In the genomic region with DNA sequence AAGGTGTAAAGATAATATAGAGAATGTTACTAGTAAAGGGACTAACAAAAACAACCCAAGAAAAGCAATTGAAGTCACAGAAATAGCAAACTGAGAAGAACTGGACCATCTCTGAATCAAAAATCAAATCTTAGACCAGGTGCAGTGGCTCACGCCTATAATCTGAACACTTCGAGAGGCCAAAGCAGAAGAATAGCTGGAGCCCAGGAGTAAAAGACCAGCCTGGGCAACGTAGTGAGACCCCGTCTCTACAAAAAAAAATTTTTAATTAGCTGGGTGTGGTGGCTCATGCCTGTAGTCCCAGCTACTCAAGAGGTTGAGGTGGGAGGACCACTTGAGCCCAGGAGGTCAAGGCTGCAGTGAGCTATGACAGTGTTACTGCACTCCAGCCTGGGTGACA, we compare ENCODE assay signal across 28 cellular contexts.
DNase-seq lines count a peak whose midpoint lies in the region; ATAC-seq and TF ChIP-seq lines count a peak whose summit lies in the region.
"Had no signal": no experiment of that assay in that cellular context is flagged by ENCODE, and none has a peak within 500 bp of the region (broad histone marks: within the 10 kb centered on the region; RNA-seq: fewer than 3 reads in every experiment).

No MANE protein-coding gene starts in this region.

- peaks cover 2% of the 10 kb centered on the region for H3K9me3 Mint-ChIP-seq in nephron progenitor cell
- H3K9me3 Mint-ChIP-seq: CD4-positive, alpha-beta memory T cell; CD4-positive, alpha-beta T cell; CD8-positive, alpha-beta memory T cell; CD8-positive, alpha-beta T cell had no signal

- no peak overlapping the region for H3K9ac ChIP-seq in HUES6 (ENCODE audit: low read length)
- H3K9ac ChIP-seq: BLaER1; BLaER1 treated with 17β-estradiol and CSF1 and Interleukin-3, amounts not matched to agents 10 nM and 100 nM had no signal

- no peak for TF ChIP-seq CTCF in HEK293 (tag by site-specific recombination; IDR thresholded peaks at IDR 0.05)
- TF ChIP-seq CTCF in nephron progenitor cell (IDR thresholded peaks at IDR 0.05), result no peak

- H3K27me3 Mint-ChIP-seq in nephron progenitor cell (ENCODE audit: low read depth, poor library complexity), result no peaks in the 10 kb centered on the region
- H3K27me3 Mint-ChIP-seq: CD4-positive, alpha-beta T cell had no signal

- ATAC-seq in GM18868 (IDR thresholded peaks at IDR 0.05; ENCODE audit: unreplicated experiment) (no peak), HG03159 (IDR thresholded peaks at IDR 0.05; ENCODE audit: unreplicated experiment) (no peak)
- ATAC-seq: A549; CD8-positive, alpha-beta T cell had no signal

- H3K4me3 ChIP-seq in HEK293 (ENCODE audit: low read depth, low read length) (no peak overlapping the region), HUES6 (ENCODE audit: low read depth, low read length) (no peak overlapping the region)
- H3K4me3 ChIP-seq: A549; BLaER1; BLaER1 treated with 17β-estradiol and CSF1 and Interleukin-3, amounts not matched to agents 10 nM and 100 nM had no signal

- H3K27ac ChIP-seq in HEK293 (ENCODE audit: extremely low read depth, low read depth, low read length) (no peak overlapping the region), HUES6 (ENCODE audit: low read depth, low read length) (peak overlapping the region; percentile 40; the same call in 1 of the 2 replicates)
- H3K27ac ChIP-seq: 22Rv1; A549; BLaER1; BLaER1 treated with 17β-estradiol and CSF1 and Interleukin-3, amounts not matched to agents 10 nM and 100 nM; C4-2B had no signal

- peaks cover 34% of the 10 kb centered on the region for H3K4me1 Mint-ChIP-seq in nephron progenitor cell
- H3K4me1 Mint-ChIP-seq: B cell; CD4-positive, CD25-positive, alpha-beta regulatory T cell; CD8-positive, alpha-beta memory T cell had no signal

- CTCF ChIA-PET in HEK293 (lab: Yijun Ruan, JAX), result interaction anchor here (0.7 to 2.6 kb wide), 10 partner anchors 14 to 493 kb away, joined by 3 to 16 read pairs (median 3); a partner anchor contains a TSS

- DNase-seq in nephron progenitor cell (no peak), activated gamma-delta T cell (lab: John Stamatoyannopoulos, UW) (no peak)
- DNase-seq: 8988T; AML-193; BE2C; Caco-2; Calu3; CD4-positive, alpha-beta memory T cell; CD4-positive, alpha-beta T cell; CD4-positive, CD25-positive, alpha-beta regulatory T cell; CD8-positive, alpha-beta memory T cell; CD8-positive, alpha-beta T cell; DMS 273 treated with DMSO at 0.1 percent for 48 hours; DMS153; DMS53; DMS79; DND-41 had no signal

- H3K9me3 ChIP-seq in HEK293 (ENCODE audit: control insufficient read depth, insufficient read depth, low read depth, low read length) (no peaks in the 10 kb centered on the region), HUES6 (ENCODE audit: control insufficient read depth, insufficient read depth, low read depth, low read length) (no peaks in the 10 kb centered on the region)
- H3K9me3 ChIP-seq: A549; BE2C; BLaER1; BLaER1 treated with 17β-estradiol and CSF1 and Interleukin-3, amounts not matched to agents 10 nM and 100 nM; Caco-2 had no signal

- H3K27ac Mint-ChIP-seq in nephron progenitor cell, result peak overlapping the region; percentile 57
- H3K27ac Mint-ChIP-seq: B cell; CD14-positive monocyte; CD4-positive, alpha-beta memory T cell; CD4-positive, alpha-beta T cell; CD4-positive, CD25-positive, alpha-beta regulatory T cell; CD8-positive, alpha-beta T cell had no signal

- H3K27me3 ChIP-seq in HUES6 (ENCODE audit: control insufficient read depth, insufficient read depth, low read length), result no peaks in the 10 kb centered on the region
- H3K27me3 ChIP-seq: BLaER1; BLaER1 treated with 17β-estradiol and CSF1 and Interleukin-3, amounts not matched to agents 10 nM and 100 nM had no signal

- POLR2A ChIA-PET in HEK293 (lab: Yijun Ruan, JAX), result interaction anchor here (0.9 to 1.3 kb wide), 2 partner anchors 356 to 358 kb away, joined by 3 to 6 read pairs; a partner anchor contains a TSS

- H3K36me3 ChIP-seq in HEK293 (ENCODE audit: control insufficient read depth in 2 of 2, insufficient read depth in 1 of 2, low read length in 2 of 2) (no peaks in the 10 kb centered on the region), HUES6 (ENCODE audit: control insufficient read depth, insufficient read depth, low read length) (no peaks in the 10 kb centered on the region)
- H3K36me3 ChIP-seq: BE2C; BLaER1; BLaER1 treated with 17β-estradiol and CSF1 and Interleukin-3, amounts not matched to agents 10 nM and 100 nM had no signal

- H3K36me3 Mint-ChIP-seq in nephron progenitor cell (ENCODE audit: low read depth), result peaks cover 5% of the 10 kb centered on the region
- H3K36me3 Mint-ChIP-seq: CD14-positive monocyte; CD4-positive, alpha-beta memory T cell; CD4-positive, CD25-positive, alpha-beta regulatory T cell; CD8-positive, alpha-beta memory T cell; CD8-positive, alpha-beta T cell had no signal

- no peak overlapping the region for H3K4me3 Mint-ChIP-seq in nephron progenitor cell
- H3K4me3 Mint-ChIP-seq: B cell; CD4-positive, alpha-beta memory T cell; CD4-positive, alpha-beta T cell; CD4-positive, CD25-positive, alpha-beta regulatory T cell; CD8-positive, alpha-beta T cell had no signal

- H3K4me1 ChIP-seq in HEK293 (ENCODE audit: control insufficient read depth, insufficient read depth, low read length) (peaks cover 22% of the 10 kb centered on the region), HUES6 (ENCODE audit: control insufficient read depth, insufficient read depth, low read length) (peaks cover 27% of the 10 kb centered on the region)
- H3K4me1 ChIP-seq: A549; BE2C; BLaER1; BLaER1 treated with 17β-estradiol and CSF1 and Interleukin-3, amounts not matched to agents 10 nM and 100 nM had no signal

TF ChIP-seq in HEK293, 187 proteins besides CTCF, POLR2A, EP300 and RAD21:
- peak; percentile 96 for TF ChIP-seq ZNF121 (tag by site-specific recombination; IDR thresholded peaks at IDR 0.05)
- TF ChIP-seq, protein P1, sequence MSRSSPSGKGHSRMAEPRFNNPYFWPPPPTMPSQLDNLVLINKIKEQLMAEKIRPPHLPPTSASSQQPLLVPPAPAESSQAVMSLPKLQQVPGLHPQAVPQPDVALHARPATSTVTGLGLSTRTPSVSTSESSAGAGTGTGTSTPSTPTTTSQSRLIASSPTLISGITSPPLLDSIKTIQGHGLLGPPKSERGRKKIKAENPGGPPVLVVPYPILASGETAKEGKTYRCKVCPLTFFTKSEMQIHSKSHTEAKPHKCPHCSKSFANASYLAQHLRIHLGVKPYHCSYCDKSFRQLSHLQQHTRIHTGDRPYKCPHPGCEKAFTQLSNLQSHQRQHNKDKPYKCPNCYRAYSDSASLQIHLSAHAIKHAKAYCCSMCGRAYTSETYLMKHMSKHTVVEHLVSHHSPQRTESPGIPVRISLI (tag by site-specific recombination; IDR thresholded peaks at IDR 0.05), result no peak
TF ChIP-seq in HEK293: peak in this region for 1.
